In genomic region chr5:66595877-66596790, GRCh38 we compare ENCODE assay signal across 8 cellular contexts. TPM values are rescaled to one million over a fixed set of nuclear protein-coding genes. Genes with fewer than 3 reads are reported as not detected.
A peak's percentile ranks its signal among the peaks of the same experiment; 100 is the strongest.
DNase-seq lines count a peak whose midpoint lies in the region; ATAC-seq and TF ChIP-seq lines count a peak whose summit lies in the region.

Gene MAST4 (plus strand): TSS chr5:66596393. CDS start chr5:66596656, 263 bp downstream.

- peaks cover 21% of the 10 kb centered on the region for H3K27me3 ChIP-seq in H9 (ENCODE audit: insufficient read depth, low read length)
- H3K27me3 ChIP-seq in transverse colon: peaks cover 76% of the 10 kb centered on the region

- no peaks in the 10 kb centered on the region for H3K9me3 ChIP-seq in H9 (ENCODE audit: control insufficient read depth, low read depth, low read length)
- H3K9me3 ChIP-seq in transverse colon: no peaks in the 10 kb centered on the region

- H3K56ac ChIP-seq in H9 (ENCODE audit: insufficient read length, low read depth, low read length): no peak within 1 kb of the TSS

- H3T11ph ChIP-seq in H9 (ENCODE audit: low read length): no peak within 1 kb of the TSS

- H3K4me3 ChIP-seq in transverse colon: peak within 1 kb of the TSS; percentile 35 to 93 (median 60)

- no peak for TF ChIP-seq CTCF in H9 (conservative IDR thresholded peaks at IDR 0.05)
- TF ChIP-seq CTCF in transverse colon (IDR thresholded peaks at IDR 0.05): no peak

- H3K79me2 ChIP-seq in H9 (ENCODE audit: insufficient read depth, low read length): no peaks in the 10 kb centered on the region

- in situ Hi-C loops in transverse colon (cut with MboI; ENCODE audit: low pct_ligation_motif_present in 1 of 4, low pct_unique_long_range_greater_than_20kb in 1 of 4, low sequenced_read_pairs in 3 of 4): no loop called here

- H3K36me3 Mint-ChIP-seq in H9 (ENCODE audit: insufficient read depth in 1 of 3, low read depth in 3 of 3): no peaks in the 10 kb centered on the region; a peak in 1 of 7 replicates
- H3K36me3 Mint-ChIP-seq in activated naive CD8-positive, alpha-beta T cell treated with anti-CD3 and anti-CD28 coated beads for 36 hours: no peaks in the 10 kb centered on the region

- H2BK120ac ChIP-seq in H9 (ENCODE audit: low read depth, low read length, poor library complexity, severe bottlenecking): no peak within 1 kb of the TSS

- H3K4ac ChIP-seq in H9 (ENCODE audit: low read depth, low read length): no peak within 1 kb of the TSS

- H2BK20ac ChIP-seq in H9 (ENCODE audit: low read depth, low read length, poor library complexity, severe bottlenecking): no peak within 1 kb of the TSS

- no peak within 1 kb of the TSS for H3K27ac ChIP-seq in H9 (ENCODE audit: insufficient read length, low read depth, low read length)
- peak within 1 kb of the TSS; percentile 44 to 65 (median 59) for H3K27ac ChIP-seq in transverse colon

- no peaks in the 10 kb centered on the region; a peak in 1 of 5 replicates for H3K9me3 Mint-ChIP-seq in H9
- no peaks in the 10 kb centered on the region for H3K9me3 Mint-ChIP-seq in activated naive CD8-positive, alpha-beta T cell treated with anti-CD3 and anti-CD28 coated beads for 36 hours

- DNase-seq in ELR (ENCODE audit: low read depth) (peak; percentile 80), H9 (peak; percentile 97), LoVo (ENCODE audit: low spot score) (peak; percentile 90), SHP77 (lab: John Stamatoyannopoulos, UW) (peak; percentile 75 to 89), Right ventricle myocardium inferior (ENCODE audit: missing footprints) (peak; percentile 92), occipital lobe (lab: John Stamatoyannopoulos, UW) (peak; percentile 86), transverse colon (peak; percentile 91)
- DNase-seq in activated naive CD8-positive, alpha-beta T cell treated with anti-CD3 and anti-CD28 coated beads for 36 hours: peak; percentile 81

- H4K20me1 ChIP-seq in H9 (ENCODE audit: control insufficient read depth, insufficient read depth, insufficient read length): no peaks in the 10 kb centered on the region

- H2BK5ac ChIP-seq in H9 (ENCODE audit: insufficient read length, low read length): no peak within 1 kb of the TSS

- H3K23ac ChIP-seq in H9 (ENCODE audit: insufficient read length, low read depth, low read length): no peak within 1 kb of the TSS

- no peaks in the 10 kb centered on the region for H3K36me3 ChIP-seq in transverse colon

- no peak within 1 kb of the TSS for H2AFZ ChIP-seq in H9 (ENCODE audit: low read length)

- no peak within 1 kb of the TSS for H4K91ac ChIP-seq in H9 (ENCODE audit: insufficient read length, low read depth, low read length)

- no peak within 1 kb of the TSS for H2BK15ac ChIP-seq in H9 (ENCODE audit: low read depth, low read length)

- H3K4me2 ChIP-seq in H9 (ENCODE audit: insufficient read depth, insufficient read length, low read length): peak within 1 kb of the TSS; percentile 96

- WGBS in H9 (ENCODE audit: extremely low coverage, insufficient read length, low lambda C conversion rate): no CpG with 5 or more reads among the region's 87 CpGs
- WGBS in transverse colon (ENCODE audit: low coverage in 1 of 2), 2 donors: 4 to 7% methylated on average over 11 to 56 of the region's 87 CpGs

- peaks cover 9% of the 10 kb centered on the region for H3K23me2 ChIP-seq in H9 (ENCODE audit: insufficient read length, low read depth, low read length, poor library complexity, severe bottlenecking)

- no peak for TF ChIP-seq EP300 in transverse colon (IDR thresholded peaks at IDR 0.05; ENCODE audit: low read depth)

- no peak within 1 kb of the TSS for H2AK5ac ChIP-seq in H9 (ENCODE audit: insufficient read length, low read length)

- no peak within 1 kb of the TSS; a peak in 1 of 7 replicates for H3K27ac Mint-ChIP-seq in H9
- H3K27ac Mint-ChIP-seq in activated naive CD8-positive, alpha-beta T cell treated with anti-CD3 and anti-CD28 coated beads for 36 hours: no peak within 1 kb of the TSS

- peak within 1 kb of the TSS; percentile 73 to 91 for H3K4me3 Mint-ChIP-seq in H9
- H3K4me3 Mint-ChIP-seq in activated naive CD8-positive, alpha-beta T cell treated with anti-CD3 and anti-CD28 coated beads for 36 hours: peak within 1 kb of the TSS; percentile 73

- peak; percentile 96 for ATAC-seq in Right ventricle myocardium inferior

- H3K4me1 Mint-ChIP-seq in H9: peaks cover 14 to 18% of the 10 kb centered on the region in 2 experiments
- peaks cover 15% of the 10 kb centered on the region for H3K4me1 Mint-ChIP-seq in activated naive CD8-positive, alpha-beta T cell treated with anti-CD3 and anti-CD28 coated beads for 36 hours

- intact Hi-C loops in Right ventricle myocardium inferior (cut with DNase I): loop anchor here (2.0 to 5.0 kb wide), 3 partner anchors 146 to 289 kb away; no protein-coding TSS in a partner anchor
- intact Hi-C loops in transverse colon (cut with DNase I; ENCODE audit: low total_unique reads): no loop called here

- TF ChIP-seq POLR2A in transverse colon (IDR thresholded peaks at IDR 0.05): peak; percentile 35

- no peak within 1 kb of the TSS for H3K14ac ChIP-seq in H9 (ENCODE audit: insufficient read depth, low read length)

- H2BK12ac ChIP-seq in H9 (ENCODE audit: insufficient read length, low read depth, low read length): no peak within 1 kb of the TSS

- H3K79me1 ChIP-seq in H9 (ENCODE audit: insufficient read depth, low read depth, low read length, poor library complexity, severe bottlenecking): no peaks in the 10 kb centered on the region

- H3K4me1 ChIP-seq in H9 (ENCODE audit: insufficient read depth, low read length) (no peaks in the 10 kb centered on the region), transverse colon (peaks cover 0 to 21% (median 16%) of the 10 kb centered on the region in 4 donors)

- peaks cover 83% of the 10 kb centered on the region for H3K27me3 Mint-ChIP-seq in H9 (ENCODE audit: low read depth)
- H3K27me3 Mint-ChIP-seq in activated naive CD8-positive, alpha-beta T cell treated with anti-CD3 and anti-CD28 coated beads for 36 hours: peaks cover 81% of the 10 kb centered on the region

- H3K9ac ChIP-seq in H9 (ENCODE audit: extremely low read depth, insufficient read length, low read length): no peak within 1 kb of the TSS

- no peak within 1 kb of the TSS for H3K18ac ChIP-seq in H9 (ENCODE audit: insufficient read length, low read depth, low read length)

- no peak within 1 kb of the TSS for H4K5ac ChIP-seq in H9 (ENCODE audit: insufficient read length, low read depth, low read length)

- H4K8ac ChIP-seq in H9 (replicated peaks; ENCODE audit: insufficient read length, low read depth, low read length): no peak within 1 kb of the TSS

RNA-seq across cellular contexts. Expression of gene MAST4, which starts in this region (rescaled TPM):
- 3.7 and 4.3 TPM in 2 replicates for total RNA-seq in H9 (2021)
- 1 to 10 TPM; 8.9 to 9.8 TPM for total RNA-seq in activated naive CD8-positive, alpha-beta T cell treated with anti-CD3 and anti-CD28 coated beads for 36 hours
- total RNA-seq in Right ventricle myocardium inferior: 39.6 TPM
- 13.6 TPM for total RNA-seq in occipital lobe
- 10 to 100 TPM; 20.3 to 46.8 (median 35.4) TPM for total RNA-seq in transverse colon
